Comparison of ENCODE assay signal across 1 cellular context in genomic region chr17:77481476-77482374, GRCh38.
TF ChIP-seq lines count a peak whose summit lies in the region.

No MANE protein-coding gene starts in this region.

TF ChIP-seq in HepG2, 621 proteins besides CTCF, POLR2A, EP300 and RAD21 (continued from another document):
- TF ChIP-seq ZBTB4 (CRISPR knock-in tag; IDR thresholded peaks at IDR 0.05; ENCODE audit: borderline replicate concordance) (no peak), SUZ12 (IDR thresholded peaks at IDR 0.05; ENCODE audit: low read depth, low read length) (no peak), SRSF9 (IDR thresholded peaks at IDR 0.05; ENCODE audit: borderline replicate concordance, insufficient read depth, low read depth, low read length, poor library complexity, severe bottlenecking) (no peak), ZBTB7B (CRISPR knock-in tag; IDR thresholded peaks at IDR 0.05) (no peak), AGO2 (optimal IDR thresholded peaks at IDR 0.05; ENCODE audit: low read depth, low read length) (peak; percentile 87), ZBTB2 (CRISPR knock-in tag; IDR thresholded peaks at IDR 0.05; ENCODE audit: low read depth) (no peak), RFXANK (CRISPR knock-in tag; IDR thresholded peaks at IDR 0.05) (no peak), ZNF777 (CRISPR knock-in tag; IDR thresholded peaks at IDR 0.05) (no peak), FUBP1 (CRISPR knock-in tag; IDR thresholded peaks at IDR 0.05; ENCODE audit: borderline replicate concordance) (no peak), WIZ (CRISPR knock-in tag; IDR thresholded peaks at IDR 0.05) (no peak), GPBP1L1 (CRISPR knock-in tag; IDR thresholded peaks at IDR 0.05) (no peak), ZBTB14 (CRISPR knock-in tag; IDR thresholded peaks at IDR 0.05) (no peak), ZNF678 (CRISPR knock-in tag; IDR thresholded peaks at IDR 0.05) (no peak), HCFC1 (IDR thresholded peaks at IDR 0.05; ENCODE audit: low read depth, low read length) (no peak)
